Comparison of ENCODE assay signal across 8 cellular contexts in the genomic region with DNA sequence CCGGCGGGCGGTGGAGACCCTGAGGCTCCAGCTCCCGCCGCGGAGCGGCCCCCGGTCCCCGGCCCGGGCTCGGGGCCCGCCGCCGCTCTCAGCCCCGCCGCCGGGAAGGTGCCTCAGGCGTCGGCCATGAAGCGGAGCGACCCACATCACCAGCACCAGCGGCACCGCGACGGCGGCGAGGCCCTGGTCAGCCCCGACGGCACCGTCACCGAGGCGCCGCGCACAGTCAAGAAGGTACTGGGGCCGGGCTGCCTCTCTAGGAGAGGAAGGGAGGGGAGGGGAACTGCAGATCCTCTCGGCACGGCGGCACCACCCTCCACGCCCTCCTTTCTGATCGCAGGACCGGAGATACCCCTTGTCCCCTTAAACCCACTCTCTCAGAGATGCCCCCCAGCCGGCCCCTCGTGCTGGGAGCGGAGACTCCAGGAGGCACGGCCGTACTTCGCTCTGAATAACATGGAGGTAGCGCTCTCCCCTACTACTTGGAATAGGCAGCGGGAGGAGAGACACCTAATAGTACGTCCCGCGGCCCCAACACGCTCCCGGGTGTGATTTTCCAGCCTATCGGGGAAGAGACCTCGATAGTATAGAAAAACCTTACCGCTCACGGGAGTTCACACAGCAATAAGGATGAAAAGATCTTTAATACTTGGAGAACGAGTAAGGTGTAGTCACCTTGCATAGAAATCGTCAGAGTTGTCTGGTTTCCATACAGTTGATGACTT. TPM values are rescaled to one million over a fixed set of nuclear protein-coding genes. Genes with fewer than 3 reads are reported as not detected.
A peak's percentile ranks its signal among the peaks of the same experiment; 100 is the strongest.
DNase-seq lines count a peak whose midpoint lies in the region; ATAC-seq, FAIRE-seq and TF ChIP-seq lines count a peak whose summit lies in the region.

No MANE protein-coding gene starts in this region.

- peaks cover 0 to 23% of the 10 kb centered on the region in 2 donors for H3K4me1 ChIP-seq in left lung

- ATAC-seq in GM18517 (IDR thresholded peaks at IDR 0.05; ENCODE audit: unreplicated experiment) (peak; percentile 31), HG02763 (IDR thresholded peaks at IDR 0.05; ENCODE audit: unreplicated experiment) (peak; percentile 28), left lung (peak; percentile 54)

- peak overlapping the region; percentile 81 to 87 for H3K4me3 ChIP-seq in left lung

- no peaks in the 10 kb centered on the region for H3K36me3 Mint-ChIP-seq in chondrocyte (ENCODE audit: low read depth)

- DNase-seq in NCI-H146 treated with DMSO at 0.1 percent for 48 hours (lab: John Stamatoyannopoulos, UW; ENCODE audit: unreplicated experiment) (peak; percentile 44), chondrocyte (ENCODE audit: low spot score) (peak; percentile 92), left lung (peak; percentile 68 to 92), frontal cortex (ENCODE audit: low spot score in 2 of 2) (no peak)
- DNase-seq in activated CD4-positive, CD25-positive, alpha-beta regulatory T cell treated with anti-CD3 and anti-CD28 coated beads, Interleukin-2, amount 50 U/mL, for 72 hours: peak; percentile 63
- peak; percentile 42 to 48 for DNase-seq in stimulated activated CD4-positive, alpha-beta T cell treated with anti-CD3 and anti-CD28 coated beads, Interleukin-2, amount 100 ng/mL, for 48 hours

- no peak for FAIRE-seq in frontal cortex (lab: Jason Lieb, UNC)

- intact Hi-C loops in left lung (cut with DNase I): no loop called here

- H3K27me3 ChIP-seq in left lung: no peaks in the 10 kb centered on the region

- no peaks in the 10 kb centered on the region for H3K27me3 Mint-ChIP-seq in chondrocyte (ENCODE audit: low read depth)

- H3K4me3 Mint-ChIP-seq in chondrocyte (ENCODE audit: unreplicated experiment): peak overlapping the region; percentile 90

- no peaks in the 10 kb centered on the region for H3K36me3 ChIP-seq in left lung

- H3K9me3 Mint-ChIP-seq in chondrocyte (ENCODE audit: low read depth): no peaks in the 10 kb centered on the region

- H3K9me3 ChIP-seq in left lung: no peaks in the 10 kb centered on the region

- H3K4me1 Mint-ChIP-seq in chondrocyte (ENCODE audit: low read depth): peaks cover 25% of the 10 kb centered on the region

- peak overlapping the region; percentile 80 for H3K27ac Mint-ChIP-seq in chondrocyte (ENCODE audit: unreplicated experiment)

- H3K27ac ChIP-seq in left lung: peak overlapping the region; percentile 98 to 99

- TF ChIP-seq CTCF in chondrocyte (IDR thresholded peaks at IDR 0.05): no peak
- no peak for TF ChIP-seq CTCF in left lung (IDR thresholded peaks at IDR 0.05)

RNA-seq across cellular contexts. Expression of a gene that starts 0.5 kb away (rescaled TPM):
- total RNA-seq in chondrocyte (11.0 to 15.4 TPM (median 14.9 TPM) in 3 replicates), left lung (100 to 1,000 TPM in 1 of 2 donors, 10 to 100 TPM in 1; 61.6 to 219 TPM), frontal cortex (15.9 TPM)

RNA-seq across cellular contexts. Expression of a gene that starts 36.9 kb away (rescaled TPM):
- 34.3 to 40.2 TPM (median 37.4 TPM) in 3 replicates for total RNA-seq in chondrocyte
- 10 to 100 TPM in 1 of 2 donors, 1 to 10 TPM in 1; 5.1 to 14.7 TPM for total RNA-seq in left lung
- 8.6 TPM for total RNA-seq in frontal cortex

Comparison
In these comparisons a context has a peak if more than half of its experiments do, and no peak if none do; other contexts are left out.
1. DNase-seq: peak in NCI-H146 treated with DMSO at 0.1 percent for 48 hours (single experiment), activated CD4-positive, CD25-positive, alpha-beta regulatory T cell treated with anti-CD3 and anti-CD28 coated beads, Interleukin-2, amount 50 U/mL, for 72 hours (single experiment), chondrocyte (single experiment), left lung (2 of 2) and stimulated activated CD4-positive, alpha-beta T cell treated with anti-CD3 and anti-CD28 coated beads, Interleukin-2, amount 100 ng/mL, for 48 hours (2 of 2); none in frontal cortex (0 of 2).
2. Peak in every context shown above with its lines, with median percentiles within 50 percentile points of each other: ATAC-seq.